ENCODE assay signal across 12 cellular contexts in genomic region chr2:201909348-201909747, GRCh38.
DNase-seq lines count a peak whose midpoint lies in the region; ATAC-seq, FAIRE-seq and TF ChIP-seq lines count a peak whose summit lies in the region.
"Had no signal": no experiment of that assay in that cellular context is flagged by ENCODE, and none has a peak within 500 bp of the region (broad histone marks: within the 10 kb centered on the region; RNA-seq: fewer than 3 reads in every experiment).

No MANE protein-coding gene starts in this region.

- H3K9me3 ChIP-seq in Caco-2 (no peaks in the 10 kb centered on the region), Loucy (ENCODE audit: insufficient read depth, low read depth, low read length) (no peaks in the 10 kb centered on the region), K562 (replicated peaks; ENCODE audit: control insufficient read depth, insufficient read depth, low read depth, low read length) (no peaks in the 10 kb centered on the region), mesodermal cell (ENCODE audit: control insufficient read depth, low read length) (no peaks in the 10 kb centered on the region), lower lobe of right lung (no peaks in the 10 kb centered on the region)

- H3K27me3 ChIP-seq in Caco-2 (replicated peaks; ENCODE audit: control insufficient read depth, insufficient read depth, low read length) (no peaks in the 10 kb centered on the region), Loucy (ENCODE audit: insufficient read depth, low read length, poor library complexity, severe bottlenecking) (no peaks in the 10 kb centered on the region), K562 (ENCODE audit: control insufficient read depth in 2 of 2, insufficient read depth in 2 of 2, low read length in 2 of 2) (peaks cover 2 to 9% of the 10 kb centered on the region in 2 experiments; a peak in 1 of 5 replicates), lower lobe of right lung (ENCODE audit: low read depth) (no peaks in the 10 kb centered on the region)

- no peak for FAIRE-seq in K562 (lab: Jason Lieb, UNC)
- FAIRE-seq: small intestine had no signal

- no peak overlapping the region for H3K4me2 ChIP-seq in Loucy (ENCODE audit: low read depth, low read length, poor library complexity, severe bottlenecking)
- H3K4me2 ChIP-seq in K562 (ENCODE audit: insufficient read depth, low read length), result no peak overlapping the region

- no peaks in the 10 kb centered on the region for H3K27me3 Mint-ChIP-seq in Caco-2 (ENCODE audit: insufficient read depth, unreplicated experiment)
- peaks cover 11% of the 10 kb centered on the region for H3K27me3 Mint-ChIP-seq in activated CD4-positive, alpha-beta memory T cell treated with anti-CD3 and anti-CD28 coated beads for 36 hours

- TF ChIP-seq CTCF in Caco-2 (IDR thresholded peaks at IDR 0.05; ENCODE audit: insufficient read depth in 1 of 2, low read depth in 1 of 2, low read length in 1 of 2, severe bottlenecking in 1 of 2, unreplicated experiment in 1 of 2) (no peak), Loucy (conservative IDR thresholded peaks at IDR 0.05; ENCODE audit: low read length) (no peak), K562 (IDR thresholded peaks at IDR 0.05 in 2 of 3, conservative IDR thresholded peaks at IDR 0.05 in 1 of 3; ENCODE audit: insufficient read depth in 2 of 3, low read depth in 1 of 3, low read length in 3 of 3) (no peak), lower lobe of right lung (IDR thresholded peaks at IDR 0.05) (no peak)

- POLR2A ChIA-PET in Caco-2 (lab: Charles Lee), result interaction anchor here (1.0 kb wide), 1 partner anchor 42 kb away, joined by 3 read pairs; no protein-coding TSS in a partner anchor
- POLR2A ChIA-PET in K562 (lab: Yijun Ruan, JAX), result interaction anchor here (0.8 kb wide), 1 partner anchor 13 kb away, joined by 4 read pairs; no protein-coding TSS in a partner anchor
- POLR2A ChIA-PET in activated CD4-positive, alpha-beta memory T cell treated with anti-CD3 and anti-CD28 coated beads for 36 hours (lab: Charles Lee), result no interaction called here

- in situ Hi-C loops in K562 (cut with MboI), result no loop called here

- H3K4me3 ChIP-seq in Caco-2 (ENCODE audit: low read depth, low read length), result no peak overlapping the region
- H3K4me3 ChIP-seq in Loucy (ENCODE audit: low read length, poor library complexity, severe bottlenecking), result no peak overlapping the region
- no peak overlapping the region for H3K4me3 ChIP-seq in K562
- no peak overlapping the region for H3K4me3 ChIP-seq in mesodermal cell (ENCODE audit: extremely low read depth, insufficient read depth, low read length, poor library complexity, severe bottlenecking)
- H3K4me3 ChIP-seq in lower lobe of right lung, result no peak overlapping the region

- no peak for ATAC-seq in K562
- ATAC-seq in lower lobe of right lung, result no peak
- no peak for ATAC-seq in HG03097 (IDR thresholded peaks at IDR 0.05; ENCODE audit: low FRiP score, unreplicated experiment)

- H3F3A ChIP-seq in Loucy (ENCODE audit: low read depth), result no peaks in the 10 kb centered on the region

- no peak for TF ChIP-seq EP300 in K562 (IDR thresholded peaks at IDR 0.05; ENCODE audit: low read length)

- H4K20me1 ChIP-seq in Loucy (ENCODE audit: insufficient read depth, low read length, poor library complexity, severe bottlenecking) (no peaks in the 10 kb centered on the region), K562 (replicated peaks; ENCODE audit: control insufficient read depth, insufficient read depth, low read length) (no peaks in the 10 kb centered on the region)

- H3K9me2 ChIP-seq in Loucy (replicated peaks; ENCODE audit: low read depth, low read length), result no peaks in the 10 kb centered on the region

- peaks cover 61% of the 10 kb centered on the region for H3K4me1 ChIP-seq in Caco-2
- H3K4me1 ChIP-seq in Loucy (ENCODE audit: insufficient read depth, low read length, poor library complexity, severe bottlenecking), result peaks cover 4% of the 10 kb centered on the region
- peaks cover 0 to 12% of the 10 kb centered on the region in 2 experiments; a peak in 3 of 5 replicates for H3K4me1 ChIP-seq in K562 (replicated peaks in 1 of 2; ENCODE audit: control insufficient read depth in 2 of 2, insufficient read depth in 2 of 2, low read length in 2 of 2)
- peaks cover 27% of the 10 kb centered on the region for H3K4me1 ChIP-seq in mesodermal cell (ENCODE audit: control insufficient read depth, insufficient read depth, low read length, poor library complexity, severe bottlenecking)
- peaks cover 6% of the 10 kb centered on the region for H3K4me1 ChIP-seq in lower lobe of right lung

- H3K27ac Mint-ChIP-seq in Caco-2 (ENCODE audit: unreplicated experiment), result peak overlapping the region; percentile 35
- H3K27ac Mint-ChIP-seq in activated CD4-positive, alpha-beta memory T cell treated with anti-CD3 and anti-CD28 coated beads for 36 hours, result no peak overlapping the region
- H3K27ac Mint-ChIP-seq: endodermal cell had no signal

- H3K36me3 ChIP-seq in Caco-2 (ENCODE audit: control insufficient read depth, insufficient read depth, low read length) (no peaks in the 10 kb centered on the region), Loucy (ENCODE audit: insufficient read depth, low read length) (no peaks in the 10 kb centered on the region), K562 (ENCODE audit: control insufficient read depth, insufficient read depth, low read length) (no peaks in the 10 kb centered on the region), mesodermal cell (ENCODE audit: control insufficient read depth, insufficient read depth, low read length) (no peaks in the 10 kb centered on the region), lower lobe of right lung (no peaks in the 10 kb centered on the region)

- H3K79me2 ChIP-seq in Loucy (ENCODE audit: insufficient read depth, low read length), result no peaks in the 10 kb centered on the region
- no peaks in the 10 kb centered on the region for H3K79me2 ChIP-seq in K562 (ENCODE audit: control insufficient read depth, insufficient read depth, low read length)

- no peak overlapping the region for H3K4me3 Mint-ChIP-seq in Caco-2 (ENCODE audit: unreplicated experiment)
- no peak overlapping the region for H3K4me3 Mint-ChIP-seq in activated CD4-positive, alpha-beta memory T cell treated with anti-CD3 and anti-CD28 coated beads for 36 hours
- H3K4me3 Mint-ChIP-seq: endodermal cell had no signal

- no peak overlapping the region for H3K9ac ChIP-seq in Loucy (ENCODE audit: low read depth, low read length, poor library complexity, severe bottlenecking)
- no peak overlapping the region for H3K9ac ChIP-seq in K562 (ENCODE audit: insufficient read depth in 1 of 2, low read depth in 2 of 2, low read length in 2 of 2)

- no peak overlapping the region for H3K27ac ChIP-seq in K562 (ENCODE audit: extremely low read depth, low read depth, low read length)
- peak overlapping the region; percentile 23 for H3K27ac ChIP-seq in mesodermal cell (ENCODE audit: low read depth, low read length, severe bottlenecking)
- H3K27ac ChIP-seq in lower lobe of right lung, result no peak overlapping the region
- H3K27ac ChIP-seq: HL-60 had no signal

- no peaks in the 10 kb centered on the region for H3K9me3 Mint-ChIP-seq in Caco-2 (ENCODE audit: unreplicated experiment)
- no peaks in the 10 kb centered on the region for H3K9me3 Mint-ChIP-seq in activated CD4-positive, alpha-beta memory T cell treated with anti-CD3 and anti-CD28 coated beads for 36 hours
- H3K9me3 Mint-ChIP-seq: endodermal cell had no signal

- TF ChIP-seq RAD21 in K562 (CRISPR knock-in tag; conservative IDR thresholded peaks at IDR 0.05 in 1 of 2, IDR thresholded peaks at IDR 0.05 in 1 of 2), result no peak

- peaks cover 41% of the 10 kb centered on the region for H3K4me1 Mint-ChIP-seq in Caco-2 (ENCODE audit: low read depth, unreplicated experiment)
- peaks cover 7% of the 10 kb centered on the region for H3K4me1 Mint-ChIP-seq in activated CD4-positive, alpha-beta memory T cell treated with anti-CD3 and anti-CD28 coated beads for 36 hours (ENCODE audit: low read depth)

- DNase-seq in Caco-2 (no peak), K562 (ENCODE audit: extremely low read depth in 1 of 4, low spot score in 3 of 4) (no peak), lower lobe of right lung (no peak), NCI-H1694 treated with DMSO at 0.1 percent for 48 hours (lab: John Stamatoyannopoulos, UW) (no peak)
- DNase-seq in activated CD4-positive, alpha-beta memory T cell treated with anti-CD3 and anti-CD28 coated beads for 36 hours, result no peak
- DNase-seq: endodermal cell, NCI-H146, small intestine had no signal

- intact Hi-C loops in Caco-2 (cut with micrococcal nuclease; ENCODE audit: unreplicated experiment), result loop anchor here (2.0 to 5.0 kb wide), 2 partner anchors 43 to 123 kb away; partner anchors contain the start of gene FZD7
- intact Hi-C loops in K562 (cut with micrococcal nuclease), result no loop called here
- intact Hi-C loops in activated CD4-positive, alpha-beta memory T cell treated with anti-CD3 and anti-CD28 coated beads for 36 hours (cut with micrococcal nuclease), result no loop called here
- intact Hi-C loops in lower lobe of right lung (cut with DNase I), result no loop called here

- CTCF ChIA-PET in Caco-2 (lab: Charles Lee) (interaction anchor here (0.7 kb wide), 1 partner anchor 49 kb away, joined by 3 read pairs; no protein-coding TSS in a partner anchor), K562 (lab: Yijun Ruan, JAX; ENCODE audit: low intra/inter-chr PET ratio) (no interaction called here)
- CTCF ChIA-PET in activated CD4-positive, alpha-beta memory T cell treated with anti-CD3 and anti-CD28 coated beads for 36 hours (lab: Charles Lee), result interaction anchor here (1.1 kb wide), 1 partner anchor 48 kb away, joined by 4 read pairs; no protein-coding TSS in a partner anchor

- no peaks in the 10 kb centered on the region for H3K9me1 ChIP-seq in K562 (ENCODE audit: control insufficient read depth, insufficient read depth, low read length)

- no peaks in the 10 kb centered on the region for H3K36me3 Mint-ChIP-seq in Caco-2 (ENCODE audit: insufficient read depth, unreplicated experiment)
- no peaks in the 10 kb centered on the region for H3K36me3 Mint-ChIP-seq in activated CD4-positive, alpha-beta memory T cell treated with anti-CD3 and anti-CD28 coated beads for 36 hours

- TF ChIP-seq POLR2A in K562 (conservative IDR thresholded peaks at IDR 0.05), result no peak

- peak overlapping the region; percentile 39; the same call in 1 of the 2 replicates for H2AFZ ChIP-seq in Loucy (ENCODE audit: low read length)
- H2AFZ ChIP-seq in K562 (ENCODE audit: low read depth, low read length), result no peak overlapping the region

- 11% methylated on average over 4 of the region's 4 CpGs for WGBS in K562 (ENCODE audit: insufficient coverage, low coverage, missing lambda C conversion rate)
- no CpG with 5 or more reads among the region's 4 CpGs for WGBS in mesodermal cell (ENCODE audit: insufficient coverage in 2 of 2), 2 experiments

- BruUV-seq in Caco-2 (replicated peaks; lab: Mats Ljungman, UMichigan) (no TSS peak), K562 (replicated peaks; lab: Mats Ljungman, UMichigan) (no TSS peak)

TF ChIP-seq in K562, 482 proteins besides CTCF, POLR2A, EP300 and RAD21:
- TF ChIP-seq KAT7 (CRISPR knock-in tag; IDR thresholded peaks at IDR 0.05; ENCODE audit: borderline replicate concordance) (no peak), MCM7 (IDR thresholded peaks at IDR 0.05) (no peak), ZNF316 (IDR thresholded peaks at IDR 0.05) (peak; percentile 36; the same call in 1 of the 2 replicates), STAT5A (IDR thresholded peaks at IDR 0.05; ENCODE audit: borderline replicate concordance, low read length) (no peak), ZNF224 (CRISPR knock-in tag; IDR thresholded peaks at IDR 0.05) (no peak), NR1H2 (CRISPR knock-in tag; IDR thresholded peaks at IDR 0.05) (no peak)
